Comparison of ENCODE assay signal across 1 cellular context in genomic region chr16:58029410-58029809, GRCh38.
TF ChIP-seq lines count a peak whose summit lies in the region.

No MANE protein-coding gene starts in this region.

TF ChIP-seq in HepG2, 621 proteins besides CTCF, POLR2A, EP300 and RAD21:
- TF ChIP-seq ZSCAN25 (CRISPR knock-in tag; IDR thresholded peaks at IDR 0.05): no peak
- no peak for TF ChIP-seq TCF12 (IDR thresholded peaks at IDR 0.05)
- no peak for TF ChIP-seq TCF12 (CRISPR knock-in tag; IDR thresholded peaks at IDR 0.05)
- TF ChIP-seq ZNF777 (CRISPR knock-in tag; IDR thresholded peaks at IDR 0.05): no peak
- 0 out of 2 replicates have a peak, but pooled peaks have one; percentile 7 for TF ChIP-seq ZXDC (CRISPR knock-in tag; IDR thresholded peaks at IDR 0.05)
- TF ChIP-seq RBM22 (optimal IDR thresholded peaks at IDR 0.05; ENCODE audit: low read length): peak; percentile 33
